ENCODE assay signal across 30 cellular contexts in the genomic region with DNA sequence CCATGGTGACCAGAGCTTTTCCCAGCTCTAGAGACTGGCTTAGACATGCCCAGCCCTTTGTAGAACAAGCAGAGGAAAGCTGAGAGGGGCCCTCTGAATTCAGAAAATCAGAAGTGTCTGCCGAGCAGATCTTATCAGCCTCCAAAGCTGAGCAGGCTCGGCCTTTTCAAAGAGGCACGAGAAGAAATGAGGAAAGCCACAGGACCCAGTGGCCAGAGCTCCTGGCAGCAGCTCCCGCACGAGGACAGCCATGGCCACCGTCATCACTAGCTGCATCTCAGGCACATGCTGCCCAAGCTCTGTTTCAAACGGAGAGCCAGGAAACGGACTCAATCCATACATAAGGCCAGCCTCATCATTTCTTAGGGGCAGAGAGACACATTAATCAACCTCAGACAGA.
"Had no signal": no experiment of that assay in that cellular context is flagged by ENCODE, and none has a peak within 500 bp of the region (broad histone marks: within the 10 kb centered on the region; RNA-seq: fewer than 3 reads in every experiment).

No MANE protein-coding gene starts in this region.

- DNase-seq: heart left ventricle; hypothalamus; immature natural killer cell; kidney; left colon; left lung; mesendoderm; midbrain; mucosa of descending colon; naive thymus-derived CD4-positive, alpha-beta T cell; occipital lobe; right lobe of liver; stimulated activated CD4-positive, alpha-beta T cell treated with anti-CD3 and anti-CD28 coated beads, Interleukin-1b, Interleukin-23, amount 100 ng/mL, for 48 hours; stimulated activated CD4-positive, alpha-beta T cell treated with anti-CD3 and anti-CD28 coated beads, Interleukin-2, amount 100 ng/mL, for 48 hours; stimulated activated CD4-positive, alpha-beta T cell treated with anti-CD3 and anti-CD28 coated beads, Interleukin-4, amount 100 ng/mL, for 4 hours; stimulated activated CD8-positive, alpha-beta memory T cell treated with anti-CD3 and anti-CD28 coated beads, Interleukin-4, amount 100 ng/mL, for 48 hours; stimulated activated naive B cell treated with anti-CD40 and anti-IgM and Interleukin-4, amounts not matched to agents 10 μg/mL and 1 μg/mL and 100 μg/mL, for 72 hours; stimulated activated naive CD8-positive, alpha-beta T cell treated with anti-CD3 and anti-CD28 coated beads, Interleukin-15, Interleukin-2, amounts not matched to agents 100 U/mL and 50 U/mL, for 24 hours; stomach; testis; thyroid gland; transverse colon had no signal

- H3K9me3 Mint-ChIP-seq: immature natural killer cell; nephron; neural progenitor cell; stimulated activated naive B cell treated with anti-CD40 and anti-IgM and Interleukin-4, amounts not matched to agents 10 μg/mL and 1 μg/mL and 100 μg/mL, for 72 hours had no signal

- H3K4me1 ChIP-seq: left lung, neural progenitor cell, right lobe of liver, stomach, testis, transverse colon, upper lobe of left lung had no signal

- H3K36me3 Mint-ChIP-seq: neural progenitor cell had no signal

- H3K4me3 Mint-ChIP-seq: immature natural killer cell; naive thymus-derived CD4-positive, alpha-beta T cell; nephron; neural progenitor cell; stimulated activated naive B cell treated with anti-CD40 and anti-IgM and Interleukin-4, amounts not matched to agents 10 μg/mL and 1 μg/mL and 100 μg/mL, for 72 hours had no signal

- H3K27me3 Mint-ChIP-seq: naive thymus-derived CD4-positive, alpha-beta T cell; stimulated activated naive B cell treated with anti-CD40 and anti-IgM and Interleukin-4, amounts not matched to agents 10 μg/mL and 1 μg/mL and 100 μg/mL, for 72 hours had no signal

- H3K27ac ChIP-seq: left lung, neural progenitor cell, neutrophil, right atrium auricular region, right lobe of liver, stomach, testis, thyroid gland, transverse colon, upper lobe of left lung had no signal

- H3K36me3 ChIP-seq: left lung, neural progenitor cell, right atrium auricular region, right lobe of liver, thyroid gland, transverse colon, upper lobe of left lung had no signal

- H3K4me1 Mint-ChIP-seq: immature natural killer cell; naive thymus-derived CD4-positive, alpha-beta T cell; neural progenitor cell; stimulated activated naive B cell treated with anti-CD40 and anti-IgM and Interleukin-4, amounts not matched to agents 10 μg/mL and 1 μg/mL and 100 μg/mL, for 72 hours had no signal

- ATAC-seq: heart left ventricle; left colon; mucosa of descending colon; naive thymus-derived CD4-positive, alpha-beta T cell; right lobe of liver; stimulated activated naive B cell treated with anti-CD40 and anti-IgM and Interleukin-4, amounts not matched to agents 10 μg/mL and 1 μg/mL and 100 μg/mL, for 72 hours; stimulated activated naive CD8-positive, alpha-beta T cell treated with anti-CD3 and anti-CD28 coated beads, Interleukin-15, Interleukin-2, amounts not matched to agents 100 U/mL and 50 U/mL, for 24 hours had no signal

- H3K27ac Mint-ChIP-seq: immature natural killer cell; naive thymus-derived CD4-positive, alpha-beta T cell; nephron; neural progenitor cell; progenitor cell of endocrine pancreas; stimulated activated naive B cell treated with anti-CD40 and anti-IgM and Interleukin-4, amounts not matched to agents 10 μg/mL and 1 μg/mL and 100 μg/mL, for 72 hours had no signal

- H3K9me3 ChIP-seq: heart left ventricle, left lung, mucosa of descending colon, neutrophil, right atrium auricular region, right lobe of liver, stomach, testis, thyroid gland, transverse colon, upper lobe of left lung had no signal

- H3K4me3 ChIP-seq: heart left ventricle, left lung, lung, mucosa of descending colon, neural progenitor cell, right atrium auricular region, right lobe of liver, smooth muscle cell, stomach, testis, thyroid gland, transverse colon, upper lobe of left lung had no signal
